In genomic region chr7:20030417-20030816, GRCh38 we compare ENCODE assay signal across 12 cellular contexts.
DNase-seq lines count a peak whose midpoint lies in the region; ATAC-seq lines count a peak whose summit lies in the region.
"Had no signal": no experiment of that assay in that cellular context is flagged by ENCODE, and none has a peak within 500 bp of the region (broad histone marks: within the 10 kb centered on the region; RNA-seq: fewer than 3 reads in every experiment).

No MANE protein-coding gene starts in this region.

- no peak overlapping the region for H3K27ac Mint-ChIP-seq in activated CD8-positive, alpha-beta T cell treated with anti-CD3 and anti-CD28 coated beads, Interleukin-2, amount 10 ng/mL, durations not matched to agents 7 days and 5 days
- H3K27ac Mint-ChIP-seq in activated CD4-positive, alpha-beta T cell treated with anti-CD3 and anti-CD28 coated beads, Interleukin-2, amount 10 ng/mL, durations not matched to agents 7 days and 5 days: no peak overlapping the region
- H3K27ac Mint-ChIP-seq: natural killer cell treated with Interleukin-12 subunit alpha and Interleukin-12 subunit beta and Interleukin-15 and Interleukin-18, amount 100 ng/mL, for 72 hours had no signal

- peaks cover 44% of the 10 kb centered on the region for H3K4me1 ChIP-seq in adipocyte (ENCODE audit: control insufficient read depth, insufficient read depth, low read length)
- H3K4me1 ChIP-seq: SJCRH30 had no signal

- CTCF ChIA-PET in activated CD8-positive, alpha-beta T cell treated with anti-CD3 and anti-CD28 coated beads, Interleukin-2, amount 10 ng/mL, durations not matched to agents 7 days and 5 days (lab: Charles Lee): no interaction called here
- CTCF ChIA-PET in activated CD4-positive, alpha-beta T cell treated with anti-CD3 and anti-CD28 coated beads, Interleukin-2, amount 10 ng/mL, durations not matched to agents 7 days and 5 days (lab: Charles Lee): no interaction called here

- H3K9me3 Mint-ChIP-seq in activated CD8-positive, alpha-beta T cell treated with anti-CD3 and anti-CD28 coated beads, Interleukin-2, amount 10 ng/mL, durations not matched to agents 7 days and 5 days (ENCODE audit: insufficient read depth): no peaks in the 10 kb centered on the region
- no peaks in the 10 kb centered on the region for H3K9me3 Mint-ChIP-seq in activated CD4-positive, alpha-beta T cell treated with anti-CD3 and anti-CD28 coated beads, Interleukin-2, amount 10 ng/mL, durations not matched to agents 7 days and 5 days

- H3K9me3 ChIP-seq in adipocyte (ENCODE audit: control insufficient read depth, low read length): no peaks in the 10 kb centered on the region
- H3K9me3 ChIP-seq: SJCRH30 had no signal

- POLR2A ChIA-PET in activated CD8-positive, alpha-beta T cell treated with anti-CD3 and anti-CD28 coated beads, Interleukin-2, amount 10 ng/mL, durations not matched to agents 7 days and 5 days (lab: Charles Lee): no interaction called here
- POLR2A ChIA-PET in activated CD4-positive, alpha-beta T cell treated with anti-CD3 and anti-CD28 coated beads, Interleukin-2, amount 10 ng/mL, durations not matched to agents 7 days and 5 days (lab: Charles Lee): no interaction called here

- H3K4me1 Mint-ChIP-seq in activated CD8-positive, alpha-beta T cell treated with anti-CD3 and anti-CD28 coated beads, Interleukin-2, amount 10 ng/mL, durations not matched to agents 7 days and 5 days (ENCODE audit: low read depth): no peaks in the 10 kb centered on the region
- no peaks in the 10 kb centered on the region for H3K4me1 Mint-ChIP-seq in activated CD4-positive, alpha-beta T cell treated with anti-CD3 and anti-CD28 coated beads, Interleukin-2, amount 10 ng/mL, durations not matched to agents 7 days and 5 days

- DNase-seq in adipocyte (ENCODE audit: low read depth) (no peak), GF-D8 (lab: John Stamatoyannopoulos, UW) (no peak)
- no peak for DNase-seq in activated naive CD4-positive, alpha-beta T cell (lab: John Stamatoyannopoulos, UW)
- no peak for DNase-seq in activated CD8-positive, alpha-beta T cell treated with anti-CD3 and anti-CD28 coated beads, Interleukin-2, amount 10 ng/mL, durations not matched to agents 7 days and 5 days
- DNase-seq in activated CD4-positive, alpha-beta T cell treated with anti-CD3 and anti-CD28 coated beads, Interleukin-2, amount 10 ng/mL, durations not matched to agents 7 days and 5 days: no peak
- DNase-seq: glutamatergic neuron, H7 had no signal

- no peak overlapping the region for H3K4me3 Mint-ChIP-seq in activated CD8-positive, alpha-beta T cell treated with anti-CD3 and anti-CD28 coated beads, Interleukin-2, amount 10 ng/mL, durations not matched to agents 7 days and 5 days
- H3K4me3 Mint-ChIP-seq in activated CD4-positive, alpha-beta T cell treated with anti-CD3 and anti-CD28 coated beads, Interleukin-2, amount 10 ng/mL, durations not matched to agents 7 days and 5 days: no peak overlapping the region
- H3K4me3 Mint-ChIP-seq: natural killer cell treated with Interleukin-12 subunit alpha and Interleukin-12 subunit beta and Interleukin-15 and Interleukin-18, amount 100 ng/mL, for 72 hours had no signal

- ATAC-seq in GM18511 (IDR thresholded peaks at IDR 0.05; ENCODE audit: unreplicated experiment) (peak; percentile 91), GM21526 (IDR thresholded peaks at IDR 0.05; ENCODE audit: low FRiP score, unreplicated experiment) (peak; percentile 86), HG03103 (IDR thresholded peaks at IDR 0.05; ENCODE audit: low read depth, unreplicated experiment) (peak; percentile 69)
- no peak for ATAC-seq in activated CD8-positive, alpha-beta T cell treated with anti-CD3 and anti-CD28 coated beads, Interleukin-2, amount 10 ng/mL, durations not matched to agents 7 days and 5 days
- ATAC-seq: natural killer cell treated with Interleukin-12 subunit alpha and Interleukin-12 subunit beta and Interleukin-15 and Interleukin-18, amount 100 ng/mL, for 72 hours had no signal

- H3K4me3 ChIP-seq in adipocyte (ENCODE audit: low read length): no peak overlapping the region
- H3K4me3 ChIP-seq: SJCRH30 had no signal

- no peaks in the 10 kb centered on the region for H3K36me3 ChIP-seq in adipocyte (ENCODE audit: control insufficient read depth, insufficient read depth, low read length, severe bottlenecking)
- H3K36me3 ChIP-seq: SJCRH30 had no signal

- H3K27me3 Mint-ChIP-seq in activated CD8-positive, alpha-beta T cell treated with anti-CD3 and anti-CD28 coated beads, Interleukin-2, amount 10 ng/mL, durations not matched to agents 7 days and 5 days (ENCODE audit: low read depth): no peaks in the 10 kb centered on the region
- no peaks in the 10 kb centered on the region for H3K27me3 Mint-ChIP-seq in activated CD4-positive, alpha-beta T cell treated with anti-CD3 and anti-CD28 coated beads, Interleukin-2, amount 10 ng/mL, durations not matched to agents 7 days and 5 days
- H3K27me3 Mint-ChIP-seq: natural killer cell treated with Interleukin-12 subunit alpha and Interleukin-12 subunit beta and Interleukin-15 and Interleukin-18, amount 100 ng/mL, for 72 hours had no signal

- H3K36me3 Mint-ChIP-seq in activated CD8-positive, alpha-beta T cell treated with anti-CD3 and anti-CD28 coated beads, Interleukin-2, amount 10 ng/mL, durations not matched to agents 7 days and 5 days (ENCODE audit: low read depth): no peaks in the 10 kb centered on the region
- H3K36me3 Mint-ChIP-seq in activated CD4-positive, alpha-beta T cell treated with anti-CD3 and anti-CD28 coated beads, Interleukin-2, amount 10 ng/mL, durations not matched to agents 7 days and 5 days (ENCODE audit: low read depth): no peaks in the 10 kb centered on the region
- H3K36me3 Mint-ChIP-seq: natural killer cell treated with Interleukin-12 subunit alpha and Interleukin-12 subunit beta and Interleukin-15 and Interleukin-18, amount 100 ng/mL, for 72 hours had no signal

- peak overlapping the region; percentile 85 for H3K9ac ChIP-seq in adipocyte (ENCODE audit: low read length)

- H3K27me3 ChIP-seq in adipocyte (replicated peaks; ENCODE audit: control insufficient read depth, insufficient read depth, low read length): no peaks in the 10 kb centered on the region
- H3K27me3 ChIP-seq: SJCRH30 had no signal
